Comparison of ENCODE assay signal across 6 cellular contexts in the genomic region with DNA sequence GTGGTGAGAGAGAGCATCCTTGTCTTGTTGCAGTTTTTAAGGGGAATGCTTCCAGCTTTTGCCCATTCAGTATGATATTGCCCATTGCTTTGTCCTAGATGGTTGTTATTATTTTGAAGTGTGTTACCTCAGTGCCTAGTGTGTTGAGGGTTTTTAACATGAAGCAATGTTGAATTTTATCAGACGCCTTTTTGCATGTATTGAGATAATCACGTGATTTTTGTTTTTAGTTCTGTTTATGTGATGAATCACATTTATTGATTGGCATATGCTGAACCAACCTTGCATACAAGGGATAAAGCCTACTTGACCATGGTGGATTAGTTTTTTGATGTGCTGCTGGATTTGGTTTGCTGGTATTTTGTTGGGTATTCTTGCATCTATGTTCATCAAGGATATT.
"Had no signal": no experiment of that assay in that cellular context is flagged by ENCODE, and none has a peak within 500 bp of the region (broad histone marks: within the 10 kb centered on the region; RNA-seq: fewer than 3 reads in every experiment).

No MANE protein-coding gene starts in this region.

- H3K27ac ChIP-seq: HL-60, KMS-11 had no signal

- DNase-seq: IMR-90, Karpas-422, KBM-7, KG1 had no signal

- H3K9ac ChIP-seq: KMS-11 had no signal

- H3K4me2 ChIP-seq: KMS-11 had no signal
